Comparison of ENCODE assay signal across 23 cellular contexts in genomic region chr10:48271323-48271722, GRCh38. TPM values are rescaled to one million over a fixed set of nuclear protein-coding genes. Genes with fewer than 3 reads are reported as not detected.
"Had no signal": no experiment of that assay in that cellular context is flagged by ENCODE, and none has a peak within 500 bp of the region (broad histone marks: within the 10 kb centered on the region; RNA-seq: fewer than 3 reads in every experiment).

No MANE protein-coding gene starts in this region.

- H3K4me1 Mint-ChIP-seq: IgD-negative memory B cell had no signal

- H3K9me3 ChIP-seq: SK-N-SH had no signal

- H3K4me3 ChIP-seq: K562 had no signal

- H3K36me3 Mint-ChIP-seq: IgD-negative memory B cell had no signal

- H3K27me3 Mint-ChIP-seq: IgD-negative memory B cell had no signal

- H3K27ac ChIP-seq: HL-60, KMS-11 had no signal

- H3K27ac Mint-ChIP-seq: IgD-negative memory B cell had no signal

- ATAC-seq: K562 had no signal

- H3K4me3 Mint-ChIP-seq: IgD-negative memory B cell had no signal

- FAIRE-seq: HTR-8/SVneo, K562, RCC 7860 had no signal

- DNase-seq: MM.1S, NCI-H1092 treated with DMSO at 0.1 percent for 48 hours, NCI-H1436, NCI-H187, NCI-H2029, NCI-H2081 treated with DMSO at 0.1 percent for 48 hours, NCI-H2171, NCI-H226, NCI-H510A, NCI-H524 treated with DMSO at 0.1 percent for 48 hours, NCI-H69, NCI-H774, RPMI8226, SHP77, SK-N-SH had no signal

RNA-seq across cellular contexts. Expression of gene FRMPD2, which starts 3.2 kb away (rescaled TPM):
- total RNA-seq: M059J, SK-MEL-5 had no signal
- polyA plus RNA-seq: IgD-negative memory B cell had no signal
